Comparison of ENCODE assay signal across 12 cellular contexts in genomic region chr2:65278450-65279030, GRCh38. TPM values are rescaled to one million over a fixed set of nuclear protein-coding genes. Genes with fewer than 3 reads are reported as not detected.
DNase-seq lines count a peak whose midpoint lies in the region; FAIRE-seq and TF ChIP-seq lines count a peak whose summit lies in the region.
"Had no signal": no experiment of that assay in that cellular context is flagged by ENCODE, and none has a peak within 500 bp of the region (broad histone marks: within the 10 kb centered on the region; RNA-seq: fewer than 3 reads in every experiment).

No MANE protein-coding gene starts in this region.

- peaks cover 3% of the 10 kb centered on the region for H3K36me3 ChIP-seq in osteoblast (ENCODE audit: insufficient read depth, low read length)

- no peaks in the 10 kb centered on the region for H3K9me3 ChIP-seq in osteoblast (ENCODE audit: low read depth, low read length)
- H3K9me3 ChIP-seq: testis had no signal

- H3K4me1 ChIP-seq in osteoblast (ENCODE audit: insufficient read depth, low read length), result peaks cover 18% of the 10 kb centered on the region

- H4K20me1 ChIP-seq in osteoblast (ENCODE audit: insufficient read depth, low read length), result peaks cover 13% of the 10 kb centered on the region

- peak overlapping the region; percentile 34 for H3K4me2 ChIP-seq in osteoblast (ENCODE audit: insufficient read depth, low read length)

- DNase-seq in SIG-M5 treated with dmso at 0.1 percent for 504 hours (lab: John Stamatoyannopoulos, UW; ENCODE audit: unreplicated experiment) (peak; percentile 24), SIG-M5 (lab: John Stamatoyannopoulos, UW) (no peak), RPMI7951 (ENCODE audit: low read depth) (peak; percentile 96), foreskin fibroblast (peak; percentile 28 to 54), osteoblast (ENCODE audit: insufficient read length, low spot score, missing footprints) (no peak), RCC 7860 (ENCODE audit: low spot score) (no peak), NCI-H2196 treated with DMSO at 0.1 percent for 48 hours (lab: John Stamatoyannopoulos, UW; ENCODE audit: unreplicated experiment) (no peak), NCI-H1436 treated with DMSO at 0.1 percent for 48 hours (lab: John Stamatoyannopoulos, UW) (no peak)
- DNase-seq: activated CD4-positive, alpha-beta T cell treated with anti-CD3 and anti-CD28 coated beads for 4 hours; cortex of kidney; NCI-H2171 treated with DMSO at 0.1 percent for 48 hours; testis had no signal

- H3K79me2 ChIP-seq in osteoblast (ENCODE audit: insufficient read depth, low read length), result no peaks in the 10 kb centered on the region

- no peak overlapping the region for H3K27ac ChIP-seq in osteoblast (ENCODE audit: low read depth, low read length)
- H3K27ac ChIP-seq: testis had no signal

- no peaks in the 10 kb centered on the region for H3K27me3 ChIP-seq in osteoblast (ENCODE audit: insufficient read depth, low read length)
- H3K27me3 ChIP-seq: testis had no signal

- no peak for TF ChIP-seq CTCF in foreskin fibroblast (IDR thresholded peaks at IDR 0.05; ENCODE audit: low read depth, low read length)
- TF ChIP-seq CTCF in osteoblast (IDR thresholded peaks at IDR 0.05; ENCODE audit: extremely low read depth, low read depth, low read length), result no peak

- H3K4me3 ChIP-seq in foreskin fibroblast (ENCODE audit: low read depth in 1 of 2, low read length in 2 of 2) (no peak overlapping the region), osteoblast (ENCODE audit: insufficient read depth, low read length) (no peak overlapping the region)
- H3K4me3 ChIP-seq: testis had no signal

- no peak overlapping the region for H2AFZ ChIP-seq in osteoblast (ENCODE audit: low read length)

- FAIRE-seq in RCC 7860 (lab: Jason Lieb, UNC), result no peak

RNA-seq across cellular contexts. Expression of gene ACTR2, which starts 50.9 kb away (rescaled TPM):
- total RNA-seq in RPMI7951 (2014; rRNA removed; shearing (Covaris generic)), result 85.8 and 98.8 TPM in 2 replicates
- total RNA-seq in osteoblast, result 110 and 114 TPM in 2 replicates

Comparison
In these comparisons a context has a peak if more than half of its experiments do, and no peak if none do; other contexts are left out.
1. DNase-seq: peak in SIG-M5 treated with dmso at 0.1 percent for 504 hours (single experiment), RPMI7951 (single experiment) and foreskin fibroblast (2 of 2); none in SIG-M5 (single experiment), osteoblast (single experiment), RCC 7860 (single experiment), NCI-H2196 treated with DMSO at 0.1 percent for 48 hours (single experiment) and NCI-H1436 treated with DMSO at 0.1 percent for 48 hours (single experiment).